In genomic region chr11:128324051-128324481, GRCh38 we compare ENCODE assay signal across 1 cellular context.
TF ChIP-seq lines count a peak whose summit lies in the region.

No MANE protein-coding gene starts in this region.

TF ChIP-seq in GM23338, 12 proteins besides CTCF, POLR2A, EP300 and RAD21 (continued from another document):
- TF ChIP-seq ZNF331 (CRISPR knock-in tag; IDR thresholded peaks at IDR 0.05; ENCODE audit: low read depth) (no peak), ZNF114 (CRISPR knock-in tag; IDR thresholded peaks at IDR 0.05) (no peak), EZH2 (IDR thresholded peaks at IDR 0.05; ENCODE audit: low read depth, unreplicated experiment) (no peak), JUNB (IDR thresholded peaks at IDR 0.05; ENCODE audit: unreplicated experiment) (no peak), POLR2AphosphoS5 (IDR thresholded peaks at IDR 0.05; ENCODE audit: low read depth) (no peak)
- TF ChIP-seq, protein P1, sequence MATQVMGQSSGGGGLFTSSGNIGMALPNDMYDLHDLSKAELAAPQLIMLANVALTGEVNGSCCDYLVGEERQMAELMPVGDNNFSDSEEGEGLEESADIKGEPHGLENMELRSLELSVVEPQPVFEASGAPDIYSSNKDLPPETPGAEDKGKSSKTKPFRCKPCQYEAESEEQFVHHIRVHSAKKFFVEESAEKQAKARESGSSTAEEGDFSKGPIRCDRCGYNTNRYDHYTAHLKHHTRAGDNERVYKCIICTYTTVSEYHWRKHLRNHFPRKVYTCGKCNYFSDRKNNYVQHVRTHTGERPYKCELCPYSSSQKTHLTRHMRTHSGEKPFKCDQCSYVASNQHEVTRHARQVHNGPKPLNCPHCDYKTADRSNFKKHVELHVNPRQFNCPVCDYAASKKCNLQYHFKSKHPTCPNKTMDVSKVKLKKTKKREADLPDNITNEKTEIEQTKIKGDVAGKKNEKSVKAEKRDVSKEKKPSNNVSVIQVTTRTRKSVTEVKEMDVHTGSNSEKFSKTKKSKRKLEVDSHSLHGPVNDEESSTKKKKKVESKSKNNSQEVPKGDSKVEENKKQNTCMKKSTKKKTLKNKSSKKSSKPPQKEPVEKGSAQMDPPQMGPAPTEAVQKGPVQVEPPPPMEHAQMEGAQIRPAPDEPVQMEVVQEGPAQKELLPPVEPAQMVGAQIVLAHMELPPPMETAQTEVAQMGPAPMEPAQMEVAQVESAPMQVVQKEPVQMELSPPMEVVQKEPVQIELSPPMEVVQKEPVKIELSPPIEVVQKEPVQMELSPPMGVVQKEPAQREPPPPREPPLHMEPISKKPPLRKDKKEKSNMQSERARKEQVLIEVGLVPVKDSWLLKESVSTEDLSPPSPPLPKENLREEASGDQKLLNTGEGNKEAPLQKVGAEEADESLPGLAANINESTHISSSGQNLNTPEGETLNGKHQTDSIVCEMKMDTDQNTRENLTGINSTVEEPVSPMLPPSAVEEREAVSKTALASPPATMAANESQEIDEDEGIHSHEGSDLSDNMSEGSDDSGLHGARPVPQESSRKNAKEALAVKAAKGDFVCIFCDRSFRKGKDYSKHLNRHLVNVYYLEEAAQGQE (IDR thresholded peaks at IDR 0.05; ENCODE audit: unreplicated experiment) = no peak
